8 cellular contexts compared by ENCODE assay signal in the genomic region with DNA sequence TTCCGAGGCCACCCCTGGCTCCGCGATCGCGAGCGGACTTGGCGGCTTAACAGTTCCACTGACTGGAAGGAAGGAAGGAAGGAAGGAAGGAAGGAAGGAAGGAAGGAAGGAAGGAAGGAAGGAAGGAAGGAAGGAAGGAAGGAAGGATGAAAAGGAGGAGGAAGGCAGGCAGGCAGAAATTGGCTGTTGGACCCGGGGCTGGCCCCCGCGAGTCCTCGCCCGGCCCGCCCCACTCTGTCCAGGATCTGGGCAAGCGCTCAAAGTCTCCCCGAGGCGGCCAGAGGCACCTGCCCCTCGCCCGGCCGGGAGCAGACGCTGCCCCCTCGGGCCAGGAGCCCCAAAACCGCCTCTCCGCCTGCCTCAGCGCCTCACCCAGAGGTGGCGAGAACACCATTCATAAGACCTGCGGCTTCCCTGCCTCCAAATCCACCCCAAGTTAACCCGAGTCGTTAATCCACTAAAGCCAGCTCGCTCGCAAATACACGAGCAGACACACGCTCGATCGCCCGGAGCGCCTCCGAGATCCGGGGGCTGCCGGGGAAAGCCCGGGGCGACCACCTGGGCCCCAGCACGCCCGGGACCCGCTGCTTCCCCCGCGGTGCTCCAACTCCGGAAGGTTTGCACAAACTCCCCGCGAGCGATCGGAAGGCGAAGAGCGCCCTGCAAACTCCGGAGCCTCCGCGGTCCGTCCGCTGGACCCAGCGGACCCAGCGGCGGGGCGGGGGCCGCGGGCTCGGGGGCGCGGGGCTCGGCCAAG. TPM values are rescaled to one million over a fixed set of nuclear protein-coding genes. Genes with fewer than 3 reads are reported as not detected.
DNase-seq lines count a peak whose midpoint lies in the region; ATAC-seq, FAIRE-seq and TF ChIP-seq lines count a peak whose summit lies in the region.

No MANE protein-coding gene starts in this region.

- intact Hi-C loops in esophagus squamous epithelium (cut with DNase I) (no loop called here), transverse colon (cut with DNase I; ENCODE audit: low total_unique reads) (loop anchor here (5.0 kb wide), 1 partner anchor 81 kb away; no protein-coding TSS in a partner anchor)

- peak; percentile 44 for FAIRE-seq in HTR-8/SVneo (lab: Jason Lieb, UNC)

- in situ Hi-C loops in transverse colon (cut with MboI; ENCODE audit: low pct_ligation_motif_present in 1 of 4, low pct_unique_long_range_greater_than_20kb in 1 of 4, low sequenced_read_pairs in 3 of 4) = loop anchor here in 1 of 4 donors (10.0 kb wide), 1 partner anchor 378 kb away; no protein-coding TSS in a partner anchor

- no peak for ATAC-seq in activated CD4-positive, CD25-positive, alpha-beta regulatory T cell treated with anti-CD3 and anti-CD28 coated beads, Interleukin-2, amount 50 U/mL, for 24 hours
- peak; percentile 24 for ATAC-seq in activated CD8-positive, alpha-beta memory T cell treated with anti-CD3 and anti-CD28 coated beads, Interleukin-2, amount 10 ng/mL, durations not matched to agents 7 days and 5 days
- peak in 1 of 2 donors; percentile 11 for ATAC-seq in naive B cell (ENCODE audit: low read depth in 2 of 2)

- peak; percentile 33 for DNase-seq in activated CD4-positive, CD25-positive, alpha-beta regulatory T cell treated with anti-CD3 and anti-CD28 coated beads, Interleukin-2, amount 50 U/mL, for 72 hours
- peak; percentile 42 for DNase-seq in HTR-8/SVneo (ENCODE audit: insufficient read length, low spot score)
- peak; percentile 59 for DNase-seq in activated CD8-positive, alpha-beta memory T cell treated with anti-CD3 and anti-CD28 coated beads, Interleukin-2, amount 10 ng/mL, durations not matched to agents 7 days and 5 days
- no peak for DNase-seq in esophagus squamous epithelium (lab: John Stamatoyannopoulos, UW)
- DNase-seq in naive B cell = peak; percentile 27
- DNase-seq in transverse colon = peak; percentile 33
- no peak for DNase-seq in iPS-NIHi7 (ENCODE audit: extremely low spot score)

- no peak for TF ChIP-seq EP300 in transverse colon (IDR thresholded peaks at IDR 0.05; ENCODE audit: low read depth)

- TF ChIP-seq CTCF in esophagus squamous epithelium (IDR thresholded peaks at IDR 0.05) (no peak), transverse colon (IDR thresholded peaks at IDR 0.05) (no peak)

- H3K27me3 Mint-ChIP-seq in activated CD8-positive, alpha-beta memory T cell treated with anti-CD3 and anti-CD28 coated beads, Interleukin-2, amount 10 ng/mL, durations not matched to agents 7 days and 5 days = peaks cover 68% of the 10 kb centered on the region
- H3K27me3 Mint-ChIP-seq in naive B cell = peaks cover 0 to 13% (median 4%) of the 10 kb centered on the region in 3 donors

- CTCF ChIA-PET in activated CD8-positive, alpha-beta memory T cell treated with anti-CD3 and anti-CD28 coated beads, Interleukin-2, amount 10 ng/mL, durations not matched to agents 7 days and 5 days (lab: Charles Lee) = interaction anchor here (2.9 to 5.7 kb wide), 3 partner anchors 9 to 377 kb away, joined by 16 to 69 read pairs (median 35); no protein-coding TSS in a partner anchor

- H3K4me1 ChIP-seq in esophagus squamous epithelium (peaks cover 0 to 35% (median 18%) of the 10 kb centered on the region in 3 donors), transverse colon (peaks cover 10 to 29% (median 22%) of the 10 kb centered on the region in 4 donors)

- peaks cover 33% of the 10 kb centered on the region for H3K4me1 Mint-ChIP-seq in activated CD8-positive, alpha-beta memory T cell treated with anti-CD3 and anti-CD28 coated beads, Interleukin-2, amount 10 ng/mL, durations not matched to agents 7 days and 5 days
- H3K4me1 Mint-ChIP-seq in naive B cell = peaks cover 34 to 42% (median 41%) of the 10 kb centered on the region in 3 donors

- H3K27ac ChIP-seq in esophagus squamous epithelium (peak overlapping the region in 3 of 4 donors; percentile 4 to 29 (median 24)), transverse colon (peak overlapping the region; percentile 62 to 82 (median 79))

- peaks cover 3% of the 10 kb centered on the region for H3K36me3 Mint-ChIP-seq in activated CD8-positive, alpha-beta memory T cell treated with anti-CD3 and anti-CD28 coated beads, Interleukin-2, amount 10 ng/mL, durations not matched to agents 7 days and 5 days
- H3K36me3 Mint-ChIP-seq in naive B cell = peaks cover 0 to 5% of the 10 kb centered on the region in 2 donors

- H3K4me3 ChIP-seq in esophagus squamous epithelium (peak overlapping the region; percentile 49 to 85 (median 76)), transverse colon (peak overlapping the region; percentile 64 to 94 (median 76))

- H3K27me3 ChIP-seq in esophagus squamous epithelium (peaks cover 3 to 90% (median 17%) of the 10 kb centered on the region in 4 donors), transverse colon (peaks cover 42% of the 10 kb centered on the region)

- no peaks in the 10 kb centered on the region for H3K9me3 Mint-ChIP-seq in activated CD8-positive, alpha-beta memory T cell treated with anti-CD3 and anti-CD28 coated beads, Interleukin-2, amount 10 ng/mL, durations not matched to agents 7 days and 5 days (ENCODE audit: low read depth)
- peaks cover 0 to under 1% (median 0%) of the 10 kb centered on the region in 7 donors for H3K9me3 Mint-ChIP-seq in naive B cell

- no peak for TF ChIP-seq POLR2A in esophagus squamous epithelium (IDR thresholded peaks at IDR 0.05)
- no peak for TF ChIP-seq POLR2A in transverse colon (IDR thresholded peaks at IDR 0.05)

- no peaks in the 10 kb centered on the region for H3K9me3 ChIP-seq in esophagus squamous epithelium
- no peaks in the 10 kb centered on the region for H3K9me3 ChIP-seq in transverse colon

- H3K27ac Mint-ChIP-seq in activated CD8-positive, alpha-beta memory T cell treated with anti-CD3 and anti-CD28 coated beads, Interleukin-2, amount 10 ng/mL, durations not matched to agents 7 days and 5 days = peak overlapping the region; percentile 80
- H3K27ac Mint-ChIP-seq in naive B cell = peak overlapping the region in 4 of 6 donors; percentile 43 to 94 (median 89)

- H3K4me3 Mint-ChIP-seq in activated CD8-positive, alpha-beta memory T cell treated with anti-CD3 and anti-CD28 coated beads, Interleukin-2, amount 10 ng/mL, durations not matched to agents 7 days and 5 days = peak overlapping the region; percentile 83
- peak overlapping the region; percentile 92 to 100 (median 98) for H3K4me3 Mint-ChIP-seq in naive B cell

- WGBS in esophagus squamous epithelium, 2 donors = 0% methylated on average over 6 to 37 of the region's 68 CpGs
- 0% methylated on average over 1 to 56 of the region's 68 CpGs for WGBS in transverse colon (ENCODE audit: low coverage in 1 of 2), 2 donors

- H3K36me3 ChIP-seq in esophagus squamous epithelium (no peaks in the 10 kb centered on the region), transverse colon (no peaks in the 10 kb centered on the region)

RNA-seq across cellular contexts. Expression of gene DPF3, which starts 0.8 kb away (rescaled TPM):
- 10 to 100 TPM; 10.2 to 12.2 TPM for total RNA-seq in activated CD8-positive, alpha-beta memory T cell treated with anti-CD3 and anti-CD28 coated beads, Interleukin-2, amount 10 ng/mL, durations not matched to agents 7 days and 5 days
- total RNA-seq in esophagus squamous epithelium (1 to 10 TPM in 1 of 4 donors, under 1 TPM in 2, not detected in 1; under 0.01 to 2.7 (median 0.61) TPM), transverse colon (10 to 100 TPM in 2 of 4 donors, 1 to 10 TPM in 2; 7.1 to 23.5 (median 10.9) TPM)
- polyA plus RNA-seq in naive B cell (ENCODE audit: low read depth in 6 of 6) = 1 to 10 TPM; 4.2 to 9.0 (median 6.1) TPM

RNA-seq across cellular contexts. Expression of gene DCAF4, which starts 33.2 kb away (rescaled TPM):
- total RNA-seq in activated CD8-positive, alpha-beta memory T cell treated with anti-CD3 and anti-CD28 coated beads, Interleukin-2, amount 10 ng/mL, durations not matched to agents 7 days and 5 days = 10 to 100 TPM; 17.3 to 23.1 TPM
- total RNA-seq in esophagus squamous epithelium (10 to 100 TPM in 3 of 4 donors, 1 to 10 TPM in 1; 7.0 to 29.0 (median 14.0) TPM), transverse colon (100 to 1,000 TPM in 1 of 4 donors, 10 to 100 TPM in 2, 1 to 10 TPM in 1; 7.9 to 211 (median 22.8) TPM)
- polyA plus RNA-seq in naive B cell (ENCODE audit: low read depth in 6 of 6) = 10 to 100 TPM; 11.9 to 19.0 (median 13.3) TPM

Comparison
In these comparisons a context has a peak if more than half of its experiments do, and no peak if none do; other contexts are left out.
1. DNase-seq: peak in activated CD4-positive, CD25-positive, alpha-beta regulatory T cell treated with anti-CD3 and anti-CD28 coated beads, Interleukin-2, amount 50 U/mL, for 72 hours (single experiment), HTR-8/SVneo (single experiment), activated CD8-positive, alpha-beta memory T cell treated with anti-CD3 and anti-CD28 coated beads, Interleukin-2, amount 10 ng/mL, durations not matched to agents 7 days and 5 days (single experiment), naive B cell (single experiment) and transverse colon (single experiment); none in esophagus squamous epithelium (single experiment) and iPS-NIHi7 (single experiment).